In the genomic region with DNA sequence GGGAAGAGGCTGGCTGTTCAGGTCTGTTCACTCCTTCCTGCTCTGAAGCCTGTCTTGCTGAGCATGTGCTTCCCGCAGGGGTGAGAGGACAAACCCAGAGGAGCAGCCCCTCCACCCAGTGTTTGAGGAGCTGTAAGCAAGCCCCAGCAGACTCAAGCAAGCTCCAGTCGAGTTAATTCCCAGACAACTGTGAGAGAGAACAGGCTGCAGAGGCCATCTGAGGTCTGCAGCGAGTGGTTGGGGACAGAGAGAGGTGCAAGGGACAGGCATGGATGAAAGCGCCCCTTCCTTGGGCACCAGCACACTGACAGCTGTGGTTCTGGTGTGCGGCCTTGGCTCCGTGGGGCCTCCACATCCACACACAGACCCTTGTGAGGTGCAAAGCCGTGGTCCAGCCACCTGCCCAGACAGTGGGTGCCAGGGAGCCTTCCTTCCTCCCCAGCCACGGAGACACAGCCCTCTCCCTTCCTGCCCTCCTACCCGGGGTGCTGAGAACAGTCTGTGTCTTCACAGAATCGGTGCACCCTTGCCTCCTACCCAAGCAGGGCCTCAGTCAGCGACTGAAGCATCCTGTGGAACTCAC, we compare ENCODE assay signal across 1 cellular context.
A peak's percentile ranks its signal among the peaks of the same experiment; 100 is the strongest.
TF ChIP-seq lines count a peak whose summit lies in the region.

No MANE protein-coding gene starts in this region.

TF ChIP-seq in HepG2, 621 proteins besides CTCF, POLR2A, EP300 and RAD21:
- TF ChIP-seq POLR2AphosphoS2 (IDR thresholded peaks at IDR 0.05; ENCODE audit: low read depth, low read length) (no peak), NRL (CRISPR knock-in tag; IDR thresholded peaks at IDR 0.05; ENCODE audit: borderline replicate concordance) (0 out of 2 replicates have a peak, but pooled peaks have one; percentile 35), ZBTB7A (CRISPR knock-in tag; IDR thresholded peaks at IDR 0.05) (0 out of 2 replicates have a peak, but pooled peaks have one; percentile 37), MTA1 (CRISPR knock-in tag; IDR thresholded peaks at IDR 0.05; ENCODE audit: borderline replicate concordance) (0 out of 2 replicates have a peak, but pooled peaks have one; percentile 21), HNF4A (CRISPR knock-in tag; IDR thresholded peaks at IDR 0.05) (no peak)
